ENCODE assay signal across 1 cellular context in genomic region chr2:231780909-231781797, GRCh38.
TF ChIP-seq lines count a peak whose summit lies in the region.

Gene PDE6D (minus strand): TSS chr2:231781282. CDS start chr2:231781114, 168 bp downstream.

TF ChIP-seq in K562, 482 proteins besides CTCF, POLR2A, EP300 and RAD21 (continued from another document and continues in another):
- TF ChIP-seq ELK3 (CRISPR knock-in tag; IDR thresholded peaks at IDR 0.05) (no peak), ILF3 (IDR thresholded peaks at IDR 0.05; ENCODE audit: borderline replicate concordance) (no peak), MNT (conservative IDR thresholded peaks at IDR 0.05) (peak; percentile 41 to 76; a peak in 2 of 4 replicates), ZBTB11 (CRISPR knock-in tag; IDR thresholded peaks at IDR 0.05) (peak; percentile 90 to 98 (median 97)), NCOA6 (IDR thresholded peaks at IDR 0.05) (no peak), ZFX (CRISPR knock-in tag; IDR thresholded peaks at IDR 0.05) (no peak), TCFL5 (CRISPR knock-in tag; conservative IDR thresholded peaks at IDR 0.05) (no peak), ARID3A (IDR thresholded peaks at IDR 0.05; ENCODE audit: borderline replicate concordance, low read depth, low read length) (no peak), TFAP4 (CRISPR knock-in tag; IDR thresholded peaks at IDR 0.05; ENCODE audit: borderline replicate concordance) (no peak; the same call in 1 of the 2 replicates), FOSL1 (tag; conservative IDR thresholded peaks at IDR 0.05) (no peak), ILK (tag; IDR thresholded peaks at IDR 0.05; ENCODE audit: borderline replicate concordance, low read depth) (no peak), DDX20 (tag; IDR thresholded peaks at IDR 0.05; ENCODE audit: low read depth) (no peak), SMAD4 (CRISPR knock-in tag; conservative IDR thresholded peaks at IDR 0.05) (no peak; the same call in 1 of the 2 replicates), ZNF512 (tag; IDR thresholded peaks at IDR 0.05) (no peak), NCOA1 (IDR thresholded peaks at IDR 0.05; ENCODE audit: low read depth) (no peak), ZNF318 (IDR thresholded peaks at IDR 0.05; ENCODE audit: borderline replicate concordance in 1 of 2, low read depth in 1 of 2) (no peak), BACH1 (tag; IDR thresholded peaks at IDR 0.05) (no peak), ZNF146 (CRISPR knock-in tag; IDR thresholded peaks at IDR 0.05; ENCODE audit: unreplicated experiment) (no peak), KDM5B (IDR thresholded peaks at IDR 0.05; ENCODE audit: insufficient replicate concordance, low read depth, low read length) (peak; percentile 55), E2F1 (CRISPR knock-in tag; IDR thresholded peaks at IDR 0.05) (no peak), CBX3 (IDR thresholded peaks at IDR 0.05; ENCODE audit: borderline replicate concordance in 1 of 2, low read length in 2 of 2) (no peak), HNRNPH1 (optimal IDR thresholded peaks at IDR 0.05; ENCODE audit: low read depth, low read length) (no peak), PHB2 (IDR thresholded peaks at IDR 0.05; ENCODE audit: low read depth) (no peak), CLOCK (CRISPR knock-in tag; IDR thresholded peaks at IDR 0.05; ENCODE audit: borderline replicate concordance) (no peak), MCM5 (IDR thresholded peaks at IDR 0.05; ENCODE audit: low read depth) (no peak), PHF8 (IDR thresholded peaks at IDR 0.05; ENCODE audit: borderline replicate concordance, low read length) (peak; percentile 53; the same call in 1 of the 2 replicates), TARDBP (IDR thresholded peaks at IDR 0.05) (no peak), ARNT (IDR thresholded peaks at IDR 0.05) (no peak), GTF2A2 (tag; IDR thresholded peaks at IDR 0.05) (no peak), ZNF398 (CRISPR knock-in tag; IDR thresholded peaks at IDR 0.05) (no peak)
